ENCODE assay signal across 18 cellular contexts in genomic region chr6:133047706-133048105, GRCh38.
A peak's percentile ranks its signal among the peaks of the same experiment; 100 is the strongest.
DNase-seq lines count a peak whose midpoint lies in the region; ATAC-seq and TF ChIP-seq lines count a peak whose summit lies in the region.
"Had no signal": no experiment of that assay in that cellular context is flagged by ENCODE, and none has a peak within 500 bp of the region (broad histone marks: within the 10 kb centered on the region; RNA-seq: fewer than 3 reads in every experiment).

No MANE protein-coding gene starts in this region.

- DNase-seq in left ventricle myocardium inferior (no peak), cardiac septum (ENCODE audit: low spot score) (no peak), NCI-H524 (lab: John Stamatoyannopoulos, UW) (peak; percentile 1 to 61), SJCRH30 (peak in 1 of 2 experiments; percentile 17), cerebellar cortex (ENCODE audit: low spot score) (no peak), mucosa of descending colon (no peak)
- DNase-seq: Caco-2; CD4-positive, CD25-positive, alpha-beta regulatory T cell; CD8-positive, alpha-beta T cell; DMS153; DND-41; H9 had no signal

- H3K4me1 ChIP-seq in left ventricle myocardium inferior, result peaks cover 15% of the 10 kb centered on the region
- peaks cover 17% of the 10 kb centered on the region for H3K4me1 ChIP-seq in SJCRH30
- H3K4me1 ChIP-seq in mucosa of descending colon (ENCODE audit: low read depth), result no peaks in the 10 kb centered on the region
- H3K4me1 ChIP-seq: BLaER1, Caco-2 had no signal

- intact Hi-C loops in left ventricle myocardium inferior (cut with micrococcal nuclease), result no loop called here
- intact Hi-C loops in cardiac septum (cut with DNase I), result no loop called here
- intact Hi-C loops in mucosa of descending colon (cut with DNase I, micrococcal nuclease), result no loop called here

- no peak for ATAC-seq in mucosa of descending colon
- ATAC-seq in GM21737 (IDR thresholded peaks at IDR 0.05; ENCODE audit: unreplicated experiment), result no peak
- ATAC-seq: CD8-positive, alpha-beta T cell; GM23338; HCT116 had no signal

- no peaks in the 10 kb centered on the region for H3K9me3 ChIP-seq in left ventricle myocardium inferior (replicated peaks)
- H3K9me3 ChIP-seq in SJCRH30 (replicated peaks), result no peaks in the 10 kb centered on the region
- no peaks in the 10 kb centered on the region for H3K9me3 ChIP-seq in mucosa of descending colon
- H3K9me3 ChIP-seq: BLaER1, Caco-2 had no signal

- H3K4me3 ChIP-seq in left ventricle myocardium inferior (no peak overlapping the region), SJCRH30 (no peak overlapping the region), mucosa of descending colon (no peak overlapping the region)
- H3K4me3 ChIP-seq: BLaER1, GM23338 had no signal

- H3K36me3 ChIP-seq in left ventricle myocardium inferior (no peaks in the 10 kb centered on the region), SJCRH30 (no peaks in the 10 kb centered on the region), mucosa of descending colon (ENCODE audit: low read depth) (no peaks in the 10 kb centered on the region)
- H3K36me3 ChIP-seq: BLaER1 had no signal

- H3K27me3 ChIP-seq in left ventricle myocardium inferior (ENCODE audit: low read depth) (no peaks in the 10 kb centered on the region), SJCRH30 (no peaks in the 10 kb centered on the region)
- H3K27me3 ChIP-seq: BLaER1 had no signal

- TF ChIP-seq CTCF in left ventricle myocardium inferior (IDR thresholded peaks at IDR 0.05; ENCODE audit: borderline replicate concordance) (no peak), mucosa of descending colon (IDR thresholded peaks at IDR 0.05) (no peak)

- H3K27ac ChIP-seq in left ventricle myocardium inferior (replicated peaks) (peak overlapping the region; percentile 77), SJCRH30 (peak overlapping the region; percentile 33)
- H3K27ac ChIP-seq: 22Rv1, BLaER1, C4-2B had no signal

Comparison
In these comparisons a context has a peak if more than half of its experiments do, and no peak if none do; other contexts are left out.
1. DNase-seq: peak in NCI-H524 (2 of 2); none in left ventricle myocardium inferior (single experiment), cardiac septum (single experiment), cerebellar cortex (single experiment) and mucosa of descending colon (0 of 3).